ENCODE assay signal across 9 cellular contexts in genomic region chr1:26225033-26225831, GRCh38. TPM values are rescaled to one million over a fixed set of nuclear protein-coding genes. Genes with fewer than 3 reads are reported as not detected.
A peak's percentile ranks its signal among the peaks of the same experiment; 100 is the strongest.
DNase-seq lines count a peak whose midpoint lies in the region; ATAC-seq, FAIRE-seq and TF ChIP-seq lines count a peak whose summit lies in the region.
"Had no signal": no experiment of that assay in that cellular context is flagged by ENCODE, and none has a peak within 500 bp of the region (broad histone marks: within the 10 kb centered on the region; RNA-seq: fewer than 3 reads in every experiment).

No MANE protein-coding gene starts in this region.

- no peak overlapping the region for H3K56ac ChIP-seq in H1 (replicated peaks; ENCODE audit: insufficient read length, low read depth, low read length)

- H4K8ac ChIP-seq in H1 (ENCODE audit: extremely low read depth, insufficient read depth, low read length), result peak overlapping the region; percentile 26
- H4K8ac ChIP-seq in mesenchymal stem cell (ENCODE audit: low read length), result peak overlapping the region; percentile 75

- no peak overlapping the region for H3K27ac Mint-ChIP-seq in activated CD8-positive, alpha-beta memory T cell treated with anti-CD3 and anti-CD28 coated beads, Interleukin-2, amount 10 ng/mL, durations not matched to agents 7 days and 5 days

- no peaks in the 10 kb centered on the region for H3K9me3 ChIP-seq in H1 (ENCODE audit: insufficient read depth in 2 of 2, low read depth in 1 of 2, low read length in 1 of 2)
- H3K9me3 ChIP-seq in mesenchymal stem cell (ENCODE audit: control insufficient read depth, low read length), result no peaks in the 10 kb centered on the region

- peak overlapping the region; percentile 87 for H3K18ac ChIP-seq in H1 (ENCODE audit: extremely low read depth, low read length)
- peak overlapping the region in 1 of 2 experiments; percentile 74 for H3K18ac ChIP-seq in mesenchymal stem cell (ENCODE audit: low read depth in 1 of 2, low read length in 2 of 2)

- peak overlapping the region; percentile 51 for H3K4me3 Mint-ChIP-seq in activated CD8-positive, alpha-beta memory T cell treated with anti-CD3 and anti-CD28 coated beads, Interleukin-2, amount 10 ng/mL, durations not matched to agents 7 days and 5 days

- peak; percentile 92 for ATAC-seq in activated CD8-positive, alpha-beta memory T cell treated with anti-CD3 and anti-CD28 coated beads, Interleukin-2, amount 10 ng/mL, durations not matched to agents 7 days and 5 days
- no peak for ATAC-seq in HG03342 (IDR thresholded peaks at IDR 0.05; ENCODE audit: unreplicated experiment)
- ATAC-seq in GM19035 (IDR thresholded peaks at IDR 0.05; ENCODE audit: unreplicated experiment), result no peak

- H3K4me3 ChIP-seq in H1 (ENCODE audit: extremely low read depth in 1 of 4, insufficient read depth in 2 of 4, low read depth in 3 of 4, low read length in 4 of 4) (peak overlapping the region; percentile 43 to 63 (median 51)), mesenchymal stem cell (ENCODE audit: insufficient read depth in 1 of 2, low read depth in 1 of 2, low read length in 2 of 2) (peak overlapping the region; percentile 36 to 73)

- H4K91ac ChIP-seq in H1 (replicated peaks; ENCODE audit: insufficient read length, low read length), result no peak overlapping the region
- no peak overlapping the region for H4K91ac ChIP-seq in mesenchymal stem cell (ENCODE audit: low read length)

- TF ChIP-seq CTCF in GM10266 (IDR thresholded peaks at IDR 0.05; ENCODE audit: control insufficient read depth, insufficient read depth, low read depth, missing control alignments) (no peak), H1 (IDR thresholded peaks at IDR 0.05; ENCODE audit: control extremely low read depth in 1 of 3, insufficient read depth in 1 of 3, low read depth in 1 of 3, low read length in 3 of 3) (no peak; a peak in 1 of 4 replicates)

- H3K9me3 Mint-ChIP-seq in activated CD8-positive, alpha-beta memory T cell treated with anti-CD3 and anti-CD28 coated beads, Interleukin-2, amount 10 ng/mL, durations not matched to agents 7 days and 5 days (ENCODE audit: low read depth), result no peaks in the 10 kb centered on the region

- H3K79me2 ChIP-seq in H1 (ENCODE audit: control insufficient read depth in 1 of 2, insufficient read depth in 2 of 2, low read length in 2 of 2), result no peaks in the 10 kb centered on the region

- CTCF ChIA-PET in activated CD8-positive, alpha-beta memory T cell treated with anti-CD3 and anti-CD28 coated beads, Interleukin-2, amount 10 ng/mL, durations not matched to agents 7 days and 5 days (lab: Charles Lee), result interaction anchor here (1.1 to 2.9 kb wide), 2 partner anchors 9 to 56 kb away, joined by 3 to 26 read pairs; partner anchors contain the start of genes CEP85 and ZNF593
- CTCF ChIA-PET in H1 (lab: Charles Lee; ENCODE audit: partially characterized antibody), result interaction anchor here (2.7 to 2.8 kb wide), 2 partner anchors 10 to 35 kb away, joined by 9 to 17 read pairs; partner anchors contain the start of genes CATSPER4 and CEP85

- H3K79me1 ChIP-seq in H1 (ENCODE audit: low read depth, low read length) (no peaks in the 10 kb centered on the region), mesenchymal stem cell (replicated peaks; ENCODE audit: low read length, poor library complexity, severe bottlenecking) (no peaks in the 10 kb centered on the region)

- H3K14ac ChIP-seq in H1 (ENCODE audit: insufficient read length) (no peak overlapping the region), mesenchymal stem cell (ENCODE audit: low read length in 2 of 2) (peak overlapping the region in 1 of 2 experiments; percentile 87)

- H3K4me1 ChIP-seq in H1 (replicated peaks in 1 of 4; ENCODE audit: control insufficient read depth in 3 of 4, insufficient read depth in 4 of 4, low read length in 3 of 4) (peaks cover 0 to 4% (median 2%) of the 10 kb centered on the region in 4 experiments; a peak in 3 of 7 replicates), mesenchymal stem cell (ENCODE audit: control insufficient read depth, insufficient read depth, low read depth, low read length) (peaks cover 13% of the 10 kb centered on the region)

- H3K23me2 ChIP-seq in H1 (ENCODE audit: low read depth, low read length), result peaks cover 5% of the 10 kb centered on the region; the same call in 1 of the 2 replicates

- peaks cover 2% of the 10 kb centered on the region for H3K36me3 Mint-ChIP-seq in activated CD8-positive, alpha-beta memory T cell treated with anti-CD3 and anti-CD28 coated beads, Interleukin-2, amount 10 ng/mL, durations not matched to agents 7 days and 5 days

- H2BK5ac ChIP-seq in H1 (ENCODE audit: low read depth, low read length), result no peak overlapping the region; the same call in 1 of the 2 replicates
- H2BK5ac ChIP-seq in mesenchymal stem cell (ENCODE audit: low read depth, low read length, poor library complexity, severe bottlenecking), result no peak overlapping the region

- H4K5ac ChIP-seq in H1 (ENCODE audit: insufficient read length, low read depth, low read length), result no peak overlapping the region

- H2BK120ac ChIP-seq in H1 (replicated peaks; ENCODE audit: low read depth, low read length) (no peak overlapping the region), mesenchymal stem cell (ENCODE audit: low read depth, low read length) (no peak overlapping the region)

- H2BK15ac ChIP-seq in H1 (ENCODE audit: low read length), result peak overlapping the region; percentile 72; the same call in 1 of the 2 replicates
- no peak overlapping the region for H2BK15ac ChIP-seq in mesenchymal stem cell (ENCODE audit: low read depth, poor library complexity, severe bottlenecking)

- TF ChIP-seq RAD21 in H1 (IDR thresholded peaks at IDR 0.05 in 1 of 2, conservative IDR thresholded peaks at IDR 0.05 in 1 of 2; ENCODE audit: low read depth in 2 of 2, low read length in 2 of 2), result no peak

- H3K27me3 ChIP-seq in H1 (replicated peaks in 1 of 4; ENCODE audit: control insufficient read depth in 3 of 4, extremely low read depth in 1 of 4, insufficient read depth in 3 of 4, low read length in 3 of 4) (peaks cover 0 to 10% (median 2%) of the 10 kb centered on the region in 4 experiments; a peak in 3 of 7 replicates), mesenchymal stem cell (ENCODE audit: control insufficient read depth in 1 of 2, insufficient read depth in 1 of 2, low read length in 2 of 2) (peaks cover 20 to 66% of the 10 kb centered on the region in 2 experiments)

- H2BK12ac ChIP-seq in H1 (ENCODE audit: low read depth, low read length), result no peak overlapping the region
- no peak overlapping the region for H2BK12ac ChIP-seq in mesenchymal stem cell (ENCODE audit: low read length in 2 of 2)

- WGBS in H1 (ENCODE audit: extremely low coverage in 1 of 2, insufficient coverage in 1 of 2, insufficient read length in 1 of 2, insufficient replicate concordance in 2 of 2, low coverage in 1 of 2, low lambda C conversion rate in 2 of 2, missing lambda C conversion rate in 1 of 2), 2 experiments, result 20% methylated on average over 37 of the region's 50 CpGs; no CpG with 5 or more reads in 1 of the 2 experiments
- WGBS in mesenchymal stem cell, result 16% methylated on average over 50 of the region's 50 CpGs

- H2BK20ac ChIP-seq in H1 (ENCODE audit: low read length), result no peak overlapping the region

- no peaks in the 10 kb centered on the region for H4K20me1 ChIP-seq in H1 (replicated peaks in 1 of 2; ENCODE audit: control insufficient read depth in 1 of 2, insufficient read depth in 2 of 2, low read length in 2 of 2)

- H3K9ac ChIP-seq in H1 (replicated peaks in 1 of 4; ENCODE audit: extremely low read depth in 1 of 4, low read depth in 3 of 4, low read length in 3 of 4), result no peak overlapping the region
- H3K9ac ChIP-seq in mesenchymal stem cell (ENCODE audit: low read length), result peak overlapping the region; percentile 32

- H3K23ac ChIP-seq in H1 (ENCODE audit: insufficient read length), result no peak overlapping the region
- peak overlapping the region in 1 of 2 experiments; percentile 86 for H3K23ac ChIP-seq in mesenchymal stem cell (ENCODE audit: low read length in 2 of 2)

- H2AFZ ChIP-seq in H1 (ENCODE audit: low read length), result peak overlapping the region; percentile 96
- peak overlapping the region; percentile 93 for H2AFZ ChIP-seq in mesenchymal stem cell (ENCODE audit: low read depth, low read length)

- peak in 1 of 2 experiments; percentile 38; a peak in 2 of 3 replicates for TF ChIP-seq POLR2A in H1 (IDR thresholded peaks at IDR 0.05; ENCODE audit: control extremely low read depth in 1 of 2, low read depth in 2 of 2, low read length in 2 of 2)

- DNase-seq in GM10266 (ENCODE audit: extremely low spot score), result peak; percentile 32
- DNase-seq in activated CD8-positive, alpha-beta memory T cell treated with anti-CD3 and anti-CD28 coated beads, Interleukin-2, amount 10 ng/mL, durations not matched to agents 7 days and 5 days, result peak; percentile 71
- DNase-seq in H1 (ENCODE audit: low read depth in 1 of 2, low spot score in 2 of 2), result peak in 1 of 2 experiments; percentile 95
- peak; percentile 42 for DNase-seq in mesenchymal stem cell
- DNase-seq in stimulated activated CD8-positive, alpha-beta memory T cell treated with anti-CD3 and anti-CD28 coated beads, Interleukin-15, amount 100 ng/mL, for 48 hours (ENCODE audit: low read depth in 2 of 2), result peak; percentile 32 to 36
- DNase-seq in DMS79 (lab: John Stamatoyannopoulos, UW), result no peak

- H3K4ac ChIP-seq in H1 (replicated peaks; ENCODE audit: insufficient read length, low read depth, low read length) (no peak overlapping the region), mesenchymal stem cell (ENCODE audit: low read depth in 1 of 2, low read length in 2 of 2) (no peak overlapping the region)

- no peaks in the 10 kb centered on the region for H3K36me3 ChIP-seq in H1 (ENCODE audit: control insufficient read depth in 2 of 4, insufficient read depth in 4 of 4, low read length in 3 of 4)
- H3K36me3 ChIP-seq in mesenchymal stem cell (ENCODE audit: control insufficient read depth in 1 of 2, insufficient read depth in 2 of 2, low read depth in 1 of 2, low read length in 2 of 2), result no peaks in the 10 kb centered on the region

- POLR2A ChIA-PET in H1 (lab: Charles Lee; ENCODE audit: partially characterized antibody), result interaction anchor here (0.6 to 1.3 kb wide), 6 partner anchors 10 to 641 kb away, joined by 3 to 4 read pairs (median 3); no protein-coding TSS in a partner anchor

- H3K4me2 ChIP-seq in H1 (ENCODE audit: insufficient read depth in 1 of 2, low read depth in 2 of 2, low read length in 2 of 2), result peak overlapping the region; percentile 78 to 89
- peak overlapping the region; percentile 82 for H3K4me2 ChIP-seq in mesenchymal stem cell (ENCODE audit: low read length, poor library complexity, severe bottlenecking)

- no peak overlapping the region for H2AK5ac ChIP-seq in H1 (ENCODE audit: low read depth, low read length)
- H2AK5ac ChIP-seq in mesenchymal stem cell (ENCODE audit: low read length, severe bottlenecking), result no peak overlapping the region

- peaks cover 45% of the 10 kb centered on the region for H3K27me3 Mint-ChIP-seq in activated CD8-positive, alpha-beta memory T cell treated with anti-CD3 and anti-CD28 coated beads, Interleukin-2, amount 10 ng/mL, durations not matched to agents 7 days and 5 days

- FAIRE-seq in H1 (lab: Jason Lieb, UNC), result no peak

- H3K27ac ChIP-seq in H1 (ENCODE audit: low read depth, low read length) (no peak overlapping the region), mesenchymal stem cell (ENCODE audit: low read length, poor library complexity, severe bottlenecking) (no peak overlapping the region)

- TF ChIP-seq EP300 in H1 (IDR thresholded peaks at IDR 0.05; ENCODE audit: borderline replicate concordance in 1 of 2, low read depth in 2 of 2, low read length in 2 of 2), result no peak

- peaks cover 13% of the 10 kb centered on the region for H3K4me1 Mint-ChIP-seq in activated CD8-positive, alpha-beta memory T cell treated with anti-CD3 and anti-CD28 coated beads, Interleukin-2, amount 10 ng/mL, durations not matched to agents 7 days and 5 days

RNA-seq across cellular contexts. Expression of gene CEP85, which starts 8.8 kb away (rescaled TPM):
- 10 to 100 TPM; 42.0 to 56.3 TPM for total RNA-seq in activated CD8-positive, alpha-beta memory T cell treated with anti-CD3 and anti-CD28 coated beads, Interleukin-2, amount 10 ng/mL, durations not matched to agents 7 days and 5 days
- 35.3 and 40.4 TPM in 2 replicates for total RNA-seq in H1 (2021; fragmentation: NEBNext Ultra II Directional; extraction: Animal tissue kit (Norgen Biotek cat#: 25700))
- 37.4 and 43.7 TPM in 2 replicates for polyA plus RNA-seq in H1 (2011; rRNA removed)
- polyA plus RNA-seq in H1 (2011; cell fraction: cytosol; rRNA removed), result 41.3 TPM
- polyA plus RNA-seq in H1 (2011; cell fraction: nucleus; rRNA removed), result 70.9 TPM
- polyA plus RNA-seq in H1 (2012, experiment 1 of 2), result 31.0 to 35.0 TPM (median 33.0 TPM) in 4 replicates
- 14.0 TPM for polyA plus RNA-seq in H1 (2012, experiment 2 of 2)
- 23.4 TPM for polyA plus RNA-seq in H1 (2013, experiment 1 of 2)
- 21.4 TPM for polyA plus RNA-seq in H1 (2013, experiment 2 of 2)
- polyA minus RNA-seq in H1 (2011; rRNA and poly(A)+ RNA removed), result 44.5 and 47.3 TPM in 2 replicates
- 22.5 TPM for polyA minus RNA-seq in H1 (2011; cell fraction: cytosol; rRNA and poly(A)+ RNA removed)
- 34.8 TPM for polyA minus RNA-seq in H1 (2011; cell fraction: nucleus; rRNA and poly(A)+ RNA removed)
- 5.2 TPM for polyA plus RNA-seq in mesenchymal stem cell (2013, experiment 1 of 2)
- polyA plus RNA-seq in mesenchymal stem cell (2013, experiment 2 of 2), result 5.4 TPM

RNA-seq across cellular contexts. Expression of gene CATSPER4, which starts 34.8 kb away (rescaled TPM):
- under 1 TPM in 1 of 2 experiments, not detected in 1; 0.15 TPM for total RNA-seq in activated CD8-positive, alpha-beta memory T cell treated with anti-CD3 and anti-CD28 coated beads, Interleukin-2, amount 10 ng/mL, durations not matched to agents 7 days and 5 days
- 0.65 and 0.90 TPM in 2 replicates for total RNA-seq in H1 (2021; fragmentation: NEBNext Ultra II Directional; extraction: Animal tissue kit (Norgen Biotek cat#: 25700))
- polyA plus RNA-seq in H1 (2011; rRNA removed), result 0.83 TPM in 2 replicates
- 1.1 TPM for polyA plus RNA-seq in H1 (2011; cell fraction: cytosol; rRNA removed)
- polyA plus RNA-seq in H1 (2011; cell fraction: nucleus; rRNA removed), result 1.9 TPM
- polyA plus RNA-seq in H1 (2012, experiment 1 of 2), result 0.38 to 0.86 TPM (median 0.69 TPM) in 3 of 4 replicates, not detected in the other
- 0.24 TPM for polyA plus RNA-seq in H1 (2012, experiment 2 of 2)
- polyA plus RNA-seq in H1 (2013, experiment 1 of 2), result 0.57 TPM
- polyA plus RNA-seq in H1 (2013, experiment 2 of 2), result 0.59 TPM
- 0.73 and 0.79 TPM in 2 replicates for polyA minus RNA-seq in H1 (2011; rRNA and poly(A)+ RNA removed)
- polyA minus RNA-seq in H1 (2011; cell fraction: cytosol; rRNA and poly(A)+ RNA removed), result not detected
- polyA minus RNA-seq in H1 (2011; cell fraction: nucleus; rRNA and poly(A)+ RNA removed), result 0.80 TPM
- polyA plus RNA-seq in mesenchymal stem cell (2013, experiment 1 of 2), result not detected
- not detected for polyA plus RNA-seq in mesenchymal stem cell (2013, experiment 2 of 2)
- total RNA-seq: HT1080 had no signal

RNA-seq across cellular contexts. Expression of gene CNKSR1, which starts 47.9 kb away (rescaled TPM):
- 1 to 10 TPM; 1.4 to 1.5 TPM for total RNA-seq in activated CD8-positive, alpha-beta memory T cell treated with anti-CD3 and anti-CD28 coated beads, Interleukin-2, amount 10 ng/mL, durations not matched to agents 7 days and 5 days
- total RNA-seq in H1 (2021; fragmentation: NEBNext Ultra II Directional; extraction: Animal tissue kit (Norgen Biotek cat#: 25700)), result 13.0 and 14.5 TPM in 2 replicates
- polyA plus RNA-seq in H1 (2011; rRNA removed), result 13.9 and 20.9 TPM in 2 replicates
- 13.7 TPM for polyA plus RNA-seq in H1 (2011; cell fraction: cytosol; rRNA removed)
- polyA plus RNA-seq in H1 (2011; cell fraction: nucleus; rRNA removed), result 51.9 TPM
- polyA plus RNA-seq in H1 (2012, experiment 1 of 2), result 15.3 to 22.8 TPM (median 18.2 TPM) in 4 replicates
- polyA plus RNA-seq in H1 (2012, experiment 2 of 2), result 19.1 TPM
- 8.6 TPM for polyA plus RNA-seq in H1 (2013, experiment 1 of 2)
- 6.8 TPM for polyA plus RNA-seq in H1 (2013, experiment 2 of 2)
- polyA minus RNA-seq in H1 (2011; rRNA and poly(A)+ RNA removed), result 10.4 and 12.2 TPM in 2 replicates
- 9.7 TPM for polyA minus RNA-seq in H1 (2011; cell fraction: cytosol; rRNA and poly(A)+ RNA removed)
- polyA minus RNA-seq in H1 (2011; cell fraction: nucleus; rRNA and poly(A)+ RNA removed), result 19.8 TPM
- 0.22 TPM for polyA plus RNA-seq in mesenchymal stem cell (2013, experiment 1 of 2)
- polyA plus RNA-seq in mesenchymal stem cell (2013, experiment 2 of 2), result 0.14 TPM

RNA-seq across cellular contexts. Expression of gene ZNF593OS, which starts 53.6 kb away (rescaled TPM):
- not detected for total RNA-seq in activated CD8-positive, alpha-beta memory T cell treated with anti-CD3 and anti-CD28 coated beads, Interleukin-2, amount 10 ng/mL, durations not matched to agents 7 days and 5 days
- not detected in 2 replicates for total RNA-seq in H1 (2021; fragmentation: NEBNext Ultra II Directional; extraction: Animal tissue kit (Norgen Biotek cat#: 25700))
- polyA plus RNA-seq in H1 (2011; rRNA removed), result not detected in 2 replicates
- not detected for polyA plus RNA-seq in H1 (2011; cell fraction: cytosol; rRNA removed)
- polyA plus RNA-seq in H1 (2011; cell fraction: nucleus; rRNA removed), result not detected
- polyA plus RNA-seq in H1 (2012, experiment 1 of 2), result 1.1 to 1.8 TPM (median 1.5 TPM) in 4 replicates
- polyA plus RNA-seq in H1 (2012, experiment 2 of 2), result 1.3 TPM
- 0.06 TPM for polyA plus RNA-seq in H1 (2013, experiment 1 of 2)
- not detected for polyA plus RNA-seq in H1 (2013, experiment 2 of 2)
- polyA minus RNA-seq in H1 (2011; rRNA and poly(A)+ RNA removed), result not detected in 2 replicates
- polyA minus RNA-seq in H1 (2011; cell fraction: cytosol; rRNA and poly(A)+ RNA removed), result not detected
- polyA minus RNA-seq in H1 (2011; cell fraction: nucleus; rRNA and poly(A)+ RNA removed), result not detected
- not detected for polyA plus RNA-seq in mesenchymal stem cell (2013, experiment 1 of 2)
- not detected for polyA plus RNA-seq in mesenchymal stem cell (2013, experiment 2 of 2)
- total RNA-seq: HT1080 had no signal

RNA-seq across cellular contexts. Expression of gene SH3BGRL3, which starts 54.7 kb away (rescaled TPM):
- total RNA-seq in activated CD8-positive, alpha-beta memory T cell treated with anti-CD3 and anti-CD28 coated beads, Interleukin-2, amount 10 ng/mL, durations not matched to agents 7 days and 5 days, result 100 to 1,000 TPM; 562 to 632 TPM
- 77.8 and 84.4 TPM in 2 replicates for total RNA-seq in H1 (2021; fragmentation: NEBNext Ultra II Directional; extraction: Animal tissue kit (Norgen Biotek cat#: 25700))
- polyA plus RNA-seq in H1 (2011; rRNA removed), result 107 and 120 TPM in 2 replicates
- 40.4 TPM for polyA plus RNA-seq in H1 (2011; cell fraction: cytosol; rRNA removed)
- 52.7 TPM for polyA plus RNA-seq in H1 (2011; cell fraction: nucleus; rRNA removed)
- 105 to 143 TPM (median 123 TPM) in 4 replicates for polyA plus RNA-seq in H1 (2012, experiment 1 of 2)
- 118 TPM for polyA plus RNA-seq in H1 (2012, experiment 2 of 2)
- 78.7 TPM for polyA plus RNA-seq in H1 (2013, experiment 1 of 2)
- polyA plus RNA-seq in H1 (2013, experiment 2 of 2), result 82.7 TPM
- 49.1 and 61.0 TPM in 2 replicates for polyA minus RNA-seq in H1 (2011; rRNA and poly(A)+ RNA removed)
- polyA minus RNA-seq in H1 (2011; cell fraction: cytosol; rRNA and poly(A)+ RNA removed), result 55.9 TPM
- 46.7 TPM for polyA minus RNA-seq in H1 (2011; cell fraction: nucleus; rRNA and poly(A)+ RNA removed)
- polyA plus RNA-seq in mesenchymal stem cell (2013, experiment 1 of 2), result 416 TPM
- polyA plus RNA-seq in mesenchymal stem cell (2013, experiment 2 of 2), result 422 TPM
